Comparison of ENCODE assay signal across 1 cellular context in the genomic region with DNA sequence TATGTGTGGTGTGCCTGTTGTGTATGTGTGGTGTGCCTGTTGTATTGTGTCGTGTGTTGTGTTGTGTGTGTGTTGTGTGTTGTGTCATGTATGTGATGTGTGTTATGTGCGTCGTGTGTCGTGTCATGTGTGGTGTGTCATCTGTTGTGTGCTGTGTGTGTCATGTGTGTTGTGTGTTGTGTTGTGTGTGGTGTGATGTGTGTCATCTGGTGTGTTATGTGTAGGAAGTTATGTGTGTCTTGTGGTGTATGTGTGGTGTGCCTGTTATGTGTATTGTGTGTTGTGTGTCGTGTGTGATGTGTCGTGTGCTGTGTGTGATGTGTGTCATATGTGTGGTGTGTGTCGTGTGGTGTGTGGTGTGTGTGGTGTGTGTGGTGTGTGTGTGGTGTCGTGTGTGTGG.
TF ChIP-seq lines count a peak whose summit lies in the region.

No MANE protein-coding gene starts in this region.

TF ChIP-seq in IMR-90, 13 proteins besides CTCF, POLR2A, EP300 and RAD21 (continued from another document):
- no peak for TF ChIP-seq MAFK (IDR thresholded peaks at IDR 0.05; ENCODE audit: low read depth, low read length)
- TF ChIP-seq CEBPB (IDR thresholded peaks at IDR 0.05; ENCODE audit: low read depth, low read length), result no peak
- no peak for TF ChIP-seq NFE2L2 (IDR thresholded peaks at IDR 0.05; ENCODE audit: low read depth, low read length)
- TF ChIP-seq SMC3 (IDR thresholded peaks at IDR 0.05; ENCODE audit: low read depth, low read length), result no peak
- no peak for TF ChIP-seq MAZ (IDR thresholded peaks at IDR 0.05; ENCODE audit: borderline replicate concordance, low read depth, low read length)
- TF ChIP-seq BHLHE40 (IDR thresholded peaks at IDR 0.05; ENCODE audit: low read depth, low read length), result no peak
- no peak for TF ChIP-seq RCOR1 (IDR thresholded peaks at IDR 0.05; ENCODE audit: insufficient replicate concordance, low read length)
- TF ChIP-seq, protein P1, sequence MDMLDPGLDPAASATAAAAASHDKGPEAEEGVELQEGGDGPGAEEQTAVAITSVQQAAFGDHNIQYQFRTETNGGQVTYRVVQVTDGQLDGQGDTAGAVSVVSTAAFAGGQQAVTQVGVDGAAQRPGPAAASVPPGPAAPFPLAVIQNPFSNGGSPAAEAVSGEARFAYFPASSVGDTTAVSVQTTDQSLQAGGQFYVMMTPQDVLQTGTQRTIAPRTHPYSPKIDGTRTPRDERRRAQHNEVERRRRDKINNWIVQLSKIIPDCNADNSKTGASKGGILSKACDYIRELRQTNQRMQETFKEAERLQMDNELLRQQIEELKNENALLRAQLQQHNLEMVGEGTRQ (IDR thresholded peaks at IDR 0.05; ENCODE audit: low read depth, low read length), result no peak
